In the genomic region with DNA sequence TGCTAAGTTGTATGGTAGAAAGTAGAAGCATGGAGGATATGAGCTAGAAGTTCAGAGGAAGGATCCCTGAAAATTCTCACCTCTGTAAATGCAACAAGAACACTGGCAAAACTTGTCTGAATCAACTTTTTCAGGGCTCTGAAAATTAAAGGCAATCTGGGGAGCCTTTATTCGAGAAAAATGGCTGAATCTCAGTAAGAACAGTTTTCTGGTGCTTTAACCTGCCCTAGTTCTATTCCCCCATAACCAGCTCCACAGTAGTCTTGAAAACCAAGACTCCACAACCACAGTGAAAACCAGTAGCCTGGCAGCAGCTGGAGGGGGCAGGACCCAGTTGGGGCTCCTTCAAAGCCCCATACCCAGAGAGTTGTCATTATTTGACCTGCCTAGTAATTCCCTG, we compare ENCODE assay signal across 20 cellular contexts. TPM values are rescaled to one million over a fixed set of nuclear protein-coding genes. Genes with fewer than 3 reads are reported as not detected.
DNase-seq lines count a peak whose midpoint lies in the region; ATAC-seq and TF ChIP-seq lines count a peak whose summit lies in the region.
"Had no signal": no experiment of that assay in that cellular context is flagged by ENCODE, and none has a peak within 500 bp of the region (broad histone marks: within the 10 kb centered on the region; RNA-seq: fewer than 3 reads in every experiment).

No MANE protein-coding gene starts in this region.

- H3K27ac Mint-ChIP-seq in endodermal cell, result no peak overlapping the region
- no peak overlapping the region for H3K27ac Mint-ChIP-seq in CD8-positive, alpha-beta memory T cell
- H3K27ac Mint-ChIP-seq: CD14-positive monocyte; CD4-positive, alpha-beta T cell; H9 had no signal

- ATAC-seq in HCT116 (no peak), IMR-90 (ENCODE audit: low read depth) (no peak)
- ATAC-seq: A549 had no signal

- TF ChIP-seq RAD21 in HCT116 (IDR thresholded peaks at IDR 0.05; ENCODE audit: low read depth) (no peak), IMR-90 (IDR thresholded peaks at IDR 0.05; ENCODE audit: low read length) (no peak)

- H3K9ac ChIP-seq in HCT116 (ENCODE audit: low read length) (no peak overlapping the region), IMR-90 (ENCODE audit: low read depth, low read length) (no peak overlapping the region), endodermal cell (ENCODE audit: extremely low read depth, low read length, poor library complexity, severe bottlenecking) (no peak overlapping the region)
- H3K9ac ChIP-seq: BLaER1 treated with 17β-estradiol and CSF1 and Interleukin-3, amounts not matched to agents 10 nM and 100 nM; GM23248 had no signal

- H2AFZ ChIP-seq in HCT116 (ENCODE audit: low read depth, low read length, poor library complexity, severe bottlenecking), result peak overlapping the region; percentile 56
- no peak overlapping the region for H2AFZ ChIP-seq in IMR-90 (replicated peaks; ENCODE audit: low read length, poor library complexity)
- H2AFZ ChIP-seq: GM23248 had no signal

- H2BK15ac ChIP-seq in IMR-90 (ENCODE audit: low read depth, low read length), result no peak overlapping the region

- TF ChIP-seq POLR2A in HCT116 (IDR thresholded peaks at IDR 0.05; ENCODE audit: borderline replicate concordance, extremely low read depth, insufficient read depth, insufficient read length) (no peak), IMR-90 (IDR thresholded peaks at IDR 0.05; ENCODE audit: low read depth, low read length) (no peak)

- BruUV-seq in HCT116 (replicated peaks; lab: Mats Ljungman, UMichigan) (no TSS peak), IMR-90 (replicated peaks; lab: Mats Ljungman, UMichigan) (no TSS peak)

- H3K4me3 ChIP-seq in HCT116 (replicated peaks in 1 of 2; ENCODE audit: low read depth in 1 of 2, low read length in 2 of 2) (no peak overlapping the region), IMR-90 (ENCODE audit: insufficient read depth, low read depth, low read length) (no peak overlapping the region), endodermal cell (ENCODE audit: low read length) (peak overlapping the region; percentile 4)
- no peak overlapping the region for H3K4me3 ChIP-seq in CD8-positive, alpha-beta memory T cell (ENCODE audit: low read length)
- H3K4me3 ChIP-seq: A549; BLaER1 treated with 17β-estradiol and CSF1 and Interleukin-3, amounts not matched to agents 10 nM and 100 nM; GM23248 had no signal

- intact Hi-C loops in HCT116 (cut with micrococcal nuclease), result no loop called here
- intact Hi-C loops in IMR-90 (cut with micrococcal nuclease), result no loop called here

- in situ Hi-C loops in IMR-90 (cut with MboI; ENCODE audit: low sequenced_read_pairs), result no loop called here

- dilution Hi-C loops in IMR-90 (cut with HindIII; ENCODE audit: low sequenced_read_pairs, unreplicated experiment), result no loop called here

- H3K4me3 Mint-ChIP-seq in endodermal cell, result no peak overlapping the region
- no peak overlapping the region for H3K4me3 Mint-ChIP-seq in CD8-positive, alpha-beta memory T cell
- H3K4me3 Mint-ChIP-seq: CD14-positive monocyte; CD4-positive, alpha-beta T cell; H9 had no signal

- H3K27me3 Mint-ChIP-seq in endodermal cell (ENCODE audit: insufficient read depth), result no peaks in the 10 kb centered on the region
- H3K27me3 Mint-ChIP-seq in CD8-positive, alpha-beta memory T cell, result peaks cover 0 to 1% of the 10 kb centered on the region in 2 donors
- H3K27me3 Mint-ChIP-seq: CD4-positive, alpha-beta T cell had no signal

- H3K4me1 Mint-ChIP-seq in endodermal cell, result peaks cover 20% of the 10 kb centered on the region
- peaks cover 0 to 9% (median 0%) of the 10 kb centered on the region in 3 donors for H3K4me1 Mint-ChIP-seq in CD8-positive, alpha-beta memory T cell
- H3K4me1 Mint-ChIP-seq: CD14-positive monocyte had no signal

- no peaks in the 10 kb centered on the region for H3K9me2 ChIP-seq in HCT116 (ENCODE audit: insufficient read depth)

- no peak overlapping the region for H4K91ac ChIP-seq in IMR-90 (ENCODE audit: insufficient read depth, low read depth, low read length)

- no peak overlapping the region for H2BK20ac ChIP-seq in IMR-90 (ENCODE audit: low read depth, low read length)

- peaks cover 10% of the 10 kb centered on the region for H3K9me1 ChIP-seq in IMR-90 (ENCODE audit: insufficient read depth, low read length)

- H3K27me3 ChIP-seq in HCT116 (ENCODE audit: insufficient read depth, low read length), result no peaks in the 10 kb centered on the region
- no peaks in the 10 kb centered on the region for H3K27me3 ChIP-seq in IMR-90 (ENCODE audit: control insufficient read depth, insufficient read depth, low read length)
- H3K27me3 ChIP-seq in endodermal cell (ENCODE audit: control insufficient read depth, insufficient read depth, low read length, poor library complexity, severe bottlenecking), result no peaks in the 10 kb centered on the region
- H3K27me3 ChIP-seq in CD8-positive, alpha-beta memory T cell (ENCODE audit: insufficient read depth, low read length, poor library complexity, severe bottlenecking), result no peaks in the 10 kb centered on the region
- H3K27me3 ChIP-seq: BE2C; BLaER1 treated with 17β-estradiol and CSF1 and Interleukin-3, amounts not matched to agents 10 nM and 100 nM had no signal

- H4K8ac ChIP-seq in IMR-90 (ENCODE audit: low read depth in 2 of 2, low read length in 2 of 2), result no peak overlapping the region

- no peak overlapping the region for H3K14ac ChIP-seq in IMR-90 (replicated peaks; ENCODE audit: low read depth, low read length)

- H2BK5ac ChIP-seq in IMR-90 (ENCODE audit: low read depth, low read length, poor library complexity, severe bottlenecking), result no peak overlapping the region

- RAD21 ChIA-PET in HCT116 (lab: Charles Lee; ENCODE audit: low non-redundant PET in 1 of 2, low total read pairs in 2 of 2, uncharacterized antibody in 2 of 2, unreplicated experiment in 2 of 2), result no interaction called here

- CTCF ChIA-PET in HCT116 (lab: Charles Lee) (no interaction called here), IMR-90 (lab: Yijun Ruan, JAX) (interaction anchor here (1.0 kb wide), 1 partner anchor 178 kb away, joined by 4 read pairs; no protein-coding TSS in a partner anchor)
- CTCF ChIA-PET in CD8-positive, alpha-beta memory T cell (lab: Charles Lee), result no interaction called here

- H4K5ac ChIP-seq in IMR-90 (ENCODE audit: low read depth, low read length), result no peak overlapping the region

- no peak overlapping the region for H3K18ac ChIP-seq in IMR-90 (ENCODE audit: low read depth, low read length)

- H3K9me3 Mint-ChIP-seq in endodermal cell, result peaks cover 23% of the 10 kb centered on the region
- H3K9me3 Mint-ChIP-seq in CD8-positive, alpha-beta memory T cell, result peaks cover 0 to 16% (median 12%) of the 10 kb centered on the region in 5 donors

- H3K79me2 ChIP-seq in HCT116 (ENCODE audit: insufficient read depth, low read length), result no peaks in the 10 kb centered on the region

- H3K9me3 ChIP-seq in HCT116 (ENCODE audit: control insufficient read depth in 1 of 2, insufficient read depth in 1 of 2, low read depth in 1 of 2, low read length in 2 of 2) (no peaks in the 10 kb centered on the region), IMR-90 (ENCODE audit: control insufficient read depth, insufficient read depth, low read length) (peaks cover 8% of the 10 kb centered on the region), endodermal cell (ENCODE audit: control insufficient read depth, low read length) (peaks cover 33% of the 10 kb centered on the region)
- H3K9me3 ChIP-seq in CD8-positive, alpha-beta memory T cell (ENCODE audit: low read length), result no peaks in the 10 kb centered on the region
- H3K9me3 ChIP-seq: BE2C had no signal

- no peak for DNase-seq in HCT116 (ENCODE audit: low read depth, low spot score)
- no peak for DNase-seq in IMR-90
- no peak for DNase-seq in endodermal cell
- no peak for DNase-seq in CD8-positive, alpha-beta memory T cell
- no peak for DNase-seq in SK-N-DZ (ENCODE audit: low spot score)
- DNase-seq in cerebellar cortex (ENCODE audit: low spot score), result no peak
- DNase-seq: 8988T; ACHN; AML-193; BE2C; Calu3; CD4-positive, alpha-beta T cell; COR-L47; DMS53; DND-41; GM23248; H9 had no signal

- H2AK5ac ChIP-seq in IMR-90 (ENCODE audit: low read depth, low read length), result no peak overlapping the region

- no peaks in the 10 kb centered on the region for H4K20me1 ChIP-seq in HCT116 (ENCODE audit: insufficient read depth)
- no peaks in the 10 kb centered on the region for H4K20me1 ChIP-seq in IMR-90 (ENCODE audit: insufficient read depth, low read length)
- H4K20me1 ChIP-seq: BLaER1 treated with 17β-estradiol and CSF1 and Interleukin-3, amounts not matched to agents 10 nM and 100 nM had no signal

- no peak overlapping the region for H3K23ac ChIP-seq in IMR-90 (ENCODE audit: low read depth, low read length)

- 80% methylated on average over 1 of the region's 1 CpG; no CpG with 5 or more reads in 1 of the 2 experiments for WGBS in IMR-90 (ENCODE audit: extremely low coverage in 2 of 2, insufficient read length in 1 of 2), 2 experiments
- 88 to 100% methylated on average over 1 of the region's 1 CpG for WGBS in endodermal cell (ENCODE audit: insufficient coverage in 1 of 2, insufficient read length in 1 of 2), 2 experiments

- no peak overlapping the region for H3K4ac ChIP-seq in IMR-90 (ENCODE audit: low read depth, low read length)

- POLR2A ChIA-PET in HCT116 (lab: Charles Lee), result interaction anchor here (1.9 kb wide), 1 partner anchor 83 kb away, joined by 5 read pairs; no protein-coding TSS in a partner anchor
- POLR2A ChIA-PET in IMR-90 (lab: Charles Lee; ENCODE audit: unreplicated experiment), result no interaction called here
- POLR2A ChIA-PET in CD8-positive, alpha-beta memory T cell (lab: Charles Lee), result no interaction called here

- H3K4me1 ChIP-seq in HCT116 (ENCODE audit: control insufficient read depth in 1 of 2, insufficient read depth in 2 of 2, low read length in 2 of 2) (peaks cover 27 to 45% of the 10 kb centered on the region in 2 experiments), IMR-90 (ENCODE audit: control insufficient read depth, insufficient read depth, low read length) (peaks cover 16% of the 10 kb centered on the region), endodermal cell (ENCODE audit: control insufficient read depth, insufficient read depth, low read length) (peaks cover 11% of the 10 kb centered on the region)
- H3K4me1 ChIP-seq in CD8-positive, alpha-beta memory T cell (ENCODE audit: insufficient read depth, low read length), result no peaks in the 10 kb centered on the region
- H3K4me1 ChIP-seq: BE2C had no signal

- H3K79me1 ChIP-seq in IMR-90 (ENCODE audit: low read depth in 1 of 2, low read length in 2 of 2), result no peaks in the 10 kb centered on the region; a peak in 1 of 4 replicates

- H3K27ac ChIP-seq in HCT116 (ENCODE audit: low read depth, low read length) (no peak overlapping the region), IMR-90 (ENCODE audit: insufficient read depth, low read length) (no peak overlapping the region), endodermal cell (ENCODE audit: low read depth, low read length) (no peak overlapping the region)
- no peak overlapping the region for H3K27ac ChIP-seq in CD8-positive, alpha-beta memory T cell (ENCODE audit: low read depth, low read length)
- H3K27ac ChIP-seq: BLaER1 treated with 17β-estradiol and CSF1 and Interleukin-3, amounts not matched to agents 10 nM and 100 nM; GM23248 had no signal

- peak overlapping the region; percentile 42; the same call in 1 of the 2 replicates for H2BK120ac ChIP-seq in IMR-90 (ENCODE audit: low read depth, low read length)

- H3K36me3 ChIP-seq in HCT116 (ENCODE audit: control insufficient read depth in 1 of 2, insufficient read depth in 2 of 2, low read length in 2 of 2) (no peaks in the 10 kb centered on the region), IMR-90 (ENCODE audit: control insufficient read depth, insufficient read depth, low read length) (no peaks in the 10 kb centered on the region), endodermal cell (ENCODE audit: control insufficient read depth, insufficient read depth, low read length) (no peaks in the 10 kb centered on the region)
- no peaks in the 10 kb centered on the region for H3K36me3 ChIP-seq in CD8-positive, alpha-beta memory T cell (ENCODE audit: insufficient read depth, low read length)
- H3K36me3 ChIP-seq: BE2C had no signal

- no peak overlapping the region for H2AK9ac ChIP-seq in IMR-90 (replicated peaks; ENCODE audit: low read depth, low read length, poor library complexity)

- H3K4me2 ChIP-seq in HCT116 (ENCODE audit: low read length), result no peak overlapping the region
- no peak overlapping the region for H3K4me2 ChIP-seq in IMR-90 (ENCODE audit: low read depth, low read length)
- H3K4me2 ChIP-seq: A549; BLaER1 treated with 17β-estradiol and CSF1 and Interleukin-3, amounts not matched to agents 10 nM and 100 nM had no signal

- TF ChIP-seq CTCF in HCT116 (IDR thresholded peaks at IDR 0.05 in 2 of 3, conservative IDR thresholded peaks at IDR 0.05 in 1 of 3; ENCODE audit: borderline replicate concordance in 1 of 3, insufficient read depth in 1 of 3, low read depth in 2 of 3, low read length in 2 of 3), result no peak
- no peak for TF ChIP-seq CTCF in IMR-90 (conservative IDR thresholded peaks at IDR 0.05; ENCODE audit: low read depth, low read length)
- no peak for TF ChIP-seq CTCF in endodermal cell (conservative IDR thresholded peaks at IDR 0.05)

- peaks cover 1% of the 10 kb centered on the region for H3K36me3 Mint-ChIP-seq in endodermal cell (ENCODE audit: low read depth)
- H3K36me3 Mint-ChIP-seq in CD8-positive, alpha-beta memory T cell, result peaks cover 1 to 17% (median 4%) of the 10 kb centered on the region in 3 donors
- H3K36me3 Mint-ChIP-seq: CD14-positive monocyte had no signal

- no peak overlapping the region for H3K56ac ChIP-seq in IMR-90 (ENCODE audit: extremely low read depth, insufficient read depth, low read length)

RNA-seq across cellular contexts. Expression of a gene that starts 42.6 kb away (rescaled TPM):
- 0.22 TPM for total RNA-seq in HCT116 (2021; ENCODE audit: unreplicated experiment)
- polyA plus RNA-seq in HCT116 (2012), result 0.10 and 0.16 TPM in 2 replicates
- 81.7 and 89.1 TPM in 2 replicates for total RNA-seq in IMR-90 (2012; rRNA removed)
- 28.0 and 33.7 TPM in 2 replicates for polyA plus RNA-seq in IMR-90 (2012; rRNA removed)
- 4.9 and 5.7 TPM in 2 replicates for polyA plus RNA-seq in IMR-90 (2012; cell fraction: cytosol; rRNA removed)
- 29.8 and 206 TPM in 2 replicates for polyA plus RNA-seq in IMR-90 (2012; cell fraction: nucleus; rRNA removed; ENCODE audit: low replicate concordance)
- 1 to 10 TPM; 1.6 to 4.2 TPM for total RNA-seq in endodermal cell
- 7.4 TPM for polyA plus RNA-seq in endodermal cell (2013, experiment 1 of 2)
- polyA plus RNA-seq in endodermal cell (2013, experiment 2 of 2), result 7.8 TPM
- total RNA-seq in CD8-positive, alpha-beta memory T cell, result under 1 TPM; 0.38 to 0.55 TPM
- 0.21 TPM for polyA plus RNA-seq in CD8-positive, alpha-beta memory T cell
- 1.8 and 2.7 TPM in 2 replicates for polyA plus RNA-seq in SK-N-DZ (2014; cell fraction: cytosol; rRNA removed)
- 3.2 and 5.6 TPM in 2 replicates for polyA plus RNA-seq in SK-N-DZ (2014; cell fraction: nucleus; rRNA removed)
- total RNA-seq: Calu3 had no signal

Comparison
In these comparisons a context has a peak if more than half of its experiments do, and no peak if none do; other contexts are left out.
1. RNA of a gene that starts 42.6 kb away (total RNA-seq): 81.7 to 89.1 TPM in IMR-90; 1.6 to 4.2 TPM in endodermal cell, 0.38 to 0.55 TPM in CD8-positive, alpha-beta memory T cell and 0.22 TPM in HCT116 (single experiment); every median in the first group is over 10 times any median in the second.